ENCODE assay signal across 6 cellular contexts in genomic region chr4:64495948-64496347, GRCh38.
"Had no signal": no experiment of that assay in that cellular context is flagged by ENCODE, and none has a peak within 500 bp of the region (broad histone marks: within the 10 kb centered on the region; RNA-seq: fewer than 3 reads in every experiment).

No MANE protein-coding gene starts in this region.

- H3K4me3 ChIP-seq: GM23338 had no signal

- DNase-seq: H9, HCEC 1CT, KBM-7 had no signal

- ATAC-seq: GM23338, HepG2 had no signal

- H2AFZ ChIP-seq: GM23338 had no signal

- H3K27ac ChIP-seq: HL-60 had no signal

- H3K4me2 ChIP-seq: GM23338 had no signal
